In genomic region chr18:34342960-34343359, GRCh38 we compare ENCODE assay signal across 16 cellular contexts.
DNase-seq lines count a peak whose midpoint lies in the region.
"Had no signal": no experiment of that assay in that cellular context is flagged by ENCODE, and none has a peak within 500 bp of the region (broad histone marks: within the 10 kb centered on the region; RNA-seq: fewer than 3 reads in every experiment).

No MANE protein-coding gene starts in this region.

- DNase-seq in AG08395 (ENCODE audit: low spot score), result peak; percentile 10
- peak; percentile 22 to 80 for DNase-seq in NCI-H446 (lab: John Stamatoyannopoulos, UW)
- DNase-seq in cerebellar cortex (ENCODE audit: low spot score), result peak; percentile 36
- peak; percentile 16 for DNase-seq in iPS-NIHi7 (ENCODE audit: extremely low spot score)
- no peak for DNase-seq in NCI-H1417 treated with DMSO at 0.1 percent for 48 hours (lab: John Stamatoyannopoulos, UW)
- no peak for DNase-seq in HPDE6-E6E7 (ENCODE audit: extremely low spot score)
- no peak for DNase-seq in NCI-H128 (lab: John Stamatoyannopoulos, UW; ENCODE audit: unreplicated experiment)
- DNase-seq in central memory CD4-positive, alpha-beta T cell, result no peak
- DNase-seq: activated CD4-positive, alpha-beta T cell treated with anti-CD3 and anti-CD28 coated beads for 1 hour; activated naive CD8-positive, alpha-beta T cell treated with anti-CD3 and anti-CD28 coated beads, Interleukin-2, amount 10 ng/mL, durations not matched to agents 7 days and 5 days; colonic mucosa; midbrain; NCI-H526; Peyer's patch; small intestine; T-helper 17 cell had no signal

Comparison
In these comparisons a context has a peak if more than half of its experiments do, and no peak if none do; other contexts are left out.
1. DNase-seq: peak in AG08395 (single experiment), NCI-H446 (2 of 2), cerebellar cortex (single experiment) and iPS-NIHi7 (single experiment); none in NCI-H1417 treated with DMSO at 0.1 percent for 48 hours (single experiment), HPDE6-E6E7 (single experiment), NCI-H128 (single experiment) and central memory CD4-positive, alpha-beta T cell (single experiment).